Comparison of ENCODE assay signal across 16 cellular contexts in the genomic region with DNA sequence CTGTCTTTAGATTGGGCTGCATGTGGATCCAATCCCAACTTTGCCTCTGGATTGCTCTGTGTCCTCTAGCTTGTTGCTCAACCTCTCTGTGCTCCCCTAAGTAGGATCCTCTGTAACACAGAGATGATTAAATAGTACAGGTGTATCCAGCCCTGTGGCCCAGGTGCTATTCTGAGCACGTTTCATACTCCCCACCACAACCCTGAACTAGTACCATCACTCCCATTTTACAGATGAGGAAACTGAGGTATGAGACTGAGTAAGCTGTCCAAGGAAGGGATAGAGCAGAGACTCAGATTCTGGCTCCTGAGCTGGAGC. TPM values are rescaled to one million over a fixed set of nuclear protein-coding genes. Genes with fewer than 3 reads are reported as not detected.
DNase-seq lines count a peak whose midpoint lies in the region; ATAC-seq lines count a peak whose summit lies in the region.
"Had no signal": no experiment of that assay in that cellular context is flagged by ENCODE, and none has a peak within 500 bp of the region (broad histone marks: within the 10 kb centered on the region; RNA-seq: fewer than 3 reads in every experiment).

No MANE protein-coding gene starts in this region.

- ATAC-seq in central memory CD8-positive, alpha-beta T cell (replicated peaks; ENCODE audit: extremely low read depth, poor library complexity, severe bottlenecking) = no peak
- no peak for ATAC-seq in GM21619 (IDR thresholded peaks at IDR 0.05; ENCODE audit: unreplicated experiment)
- ATAC-seq: Right ventricle myocardium inferior had no signal

- no peaks in the 10 kb centered on the region for H3K27me3 Mint-ChIP-seq in activated naive CD8-positive, alpha-beta T cell
- no peaks in the 10 kb centered on the region for H3K27me3 Mint-ChIP-seq in activated naive CD8-positive, alpha-beta T cell treated with anti-CD3 and anti-CD28 coated beads for 36 hours
- peaks cover 3% of the 10 kb centered on the region for H3K27me3 Mint-ChIP-seq in IgD-negative memory B cell
- no peaks in the 10 kb centered on the region for H3K27me3 Mint-ChIP-seq in central memory CD8-positive, alpha-beta T cell

- H3K9me3 Mint-ChIP-seq in activated naive CD8-positive, alpha-beta T cell (ENCODE audit: low read depth) = no peaks in the 10 kb centered on the region
- no peaks in the 10 kb centered on the region for H3K9me3 Mint-ChIP-seq in activated naive CD8-positive, alpha-beta T cell treated with anti-CD3 and anti-CD28 coated beads for 36 hours
- no peaks in the 10 kb centered on the region for H3K9me3 Mint-ChIP-seq in IgD-negative memory B cell
- no peaks in the 10 kb centered on the region for H3K9me3 Mint-ChIP-seq in central memory CD8-positive, alpha-beta T cell

- DNase-seq in activated naive CD8-positive, alpha-beta T cell treated with anti-CD3 and anti-CD28 coated beads for 36 hours = no peak
- no peak for DNase-seq in central memory CD8-positive, alpha-beta T cell (ENCODE audit: low spot score in 2 of 2)
- peak; percentile 13 for DNase-seq in stimulated activated CD8-positive, alpha-beta memory T cell treated with anti-CD3 and anti-CD28 coated beads, Interleukin-4, amount 100 ng/mL, for 48 hours
- DNase-seq in SKM-1 treated with dmso at 0.1 percent for 144 hours (lab: John Stamatoyannopoulos, UW; ENCODE audit: unreplicated experiment) (no peak), NCI-H524 (lab: John Stamatoyannopoulos, UW) (no peak)
- DNase-seq: activated CD4-positive, alpha-beta T cell treated with anti-CD3 and anti-CD28 coated beads for 4 hours; Kasumi-1; NCI-H187; NCI-H748 treated with DMSO at 0.1 percent for 48 hours; occipital lobe; stimulated activated naive CD4-positive, alpha-beta T cell treated with Interleukin-2 at 50 U/mL for 16 hours; SW 1271 had no signal

- H3K4me1 Mint-ChIP-seq in activated naive CD8-positive, alpha-beta T cell (ENCODE audit: low read depth) = peaks cover 80% of the 10 kb centered on the region
- H3K4me1 Mint-ChIP-seq in activated naive CD8-positive, alpha-beta T cell treated with anti-CD3 and anti-CD28 coated beads for 36 hours = peaks cover 65% of the 10 kb centered on the region
- H3K4me1 Mint-ChIP-seq in IgD-negative memory B cell = peaks cover 46 to 64% (median 59%) of the 10 kb centered on the region in 3 donors
- peaks cover 68% of the 10 kb centered on the region for H3K4me1 Mint-ChIP-seq in central memory CD8-positive, alpha-beta T cell

- H3K4me3 Mint-ChIP-seq in activated naive CD8-positive, alpha-beta T cell = peak overlapping the region; percentile 14
- no peak overlapping the region for H3K4me3 Mint-ChIP-seq in activated naive CD8-positive, alpha-beta T cell treated with anti-CD3 and anti-CD28 coated beads for 36 hours
- H3K4me3 Mint-ChIP-seq in IgD-negative memory B cell = peak overlapping the region in 2 of 4 donors; percentile 4 to 65
- peak overlapping the region; percentile 7 for H3K4me3 Mint-ChIP-seq in central memory CD8-positive, alpha-beta T cell

- peak overlapping the region; percentile 82 for H3K27ac Mint-ChIP-seq in activated naive CD8-positive, alpha-beta T cell
- no peak overlapping the region for H3K27ac Mint-ChIP-seq in activated naive CD8-positive, alpha-beta T cell treated with anti-CD3 and anti-CD28 coated beads for 36 hours
- H3K27ac Mint-ChIP-seq in IgD-negative memory B cell = peak overlapping the region in 2 of 3 donors; percentile 7 to 69
- peak overlapping the region; percentile 3 for H3K27ac Mint-ChIP-seq in central memory CD8-positive, alpha-beta T cell (ENCODE audit: low read depth)

- peaks cover 10% of the 10 kb centered on the region for H3K36me3 Mint-ChIP-seq in activated naive CD8-positive, alpha-beta T cell
- peaks cover 45% of the 10 kb centered on the region for H3K36me3 Mint-ChIP-seq in activated naive CD8-positive, alpha-beta T cell treated with anti-CD3 and anti-CD28 coated beads for 36 hours
- peaks cover 14% of the 10 kb centered on the region for H3K36me3 Mint-ChIP-seq in IgD-negative memory B cell
- H3K36me3 Mint-ChIP-seq in central memory CD8-positive, alpha-beta T cell (ENCODE audit: insufficient read depth) = peaks cover 37% of the 10 kb centered on the region

RNA-seq across cellular contexts. Expression of a gene that starts 7.2 kb away (rescaled TPM):
- 100 to 1,000 TPM; 108 to 110 TPM for total RNA-seq in activated naive CD8-positive, alpha-beta T cell treated with anti-CD3 and anti-CD28 coated beads for 36 hours
- polyA plus RNA-seq in IgD-negative memory B cell = 760 TPM
- total RNA-seq: occipital lobe had no signal

RNA-seq across cellular contexts. Expression of a gene that starts 24.9 kb away (rescaled TPM):
- 10 to 100 TPM; 76.1 to 81.8 TPM for total RNA-seq in activated naive CD8-positive, alpha-beta T cell treated with anti-CD3 and anti-CD28 coated beads for 36 hours
- polyA plus RNA-seq in IgD-negative memory B cell = 40.8 TPM
